In genomic region chr10:117464176-117464575, GRCh38 we compare ENCODE assay signal across 14 cellular contexts.
"Had no signal": no experiment of that assay in that cellular context is flagged by ENCODE, and none has a peak within 500 bp of the region (broad histone marks: within the 10 kb centered on the region; RNA-seq: fewer than 3 reads in every experiment).

No MANE protein-coding gene starts in this region.

- DNase-seq: activated CD4-positive, alpha-beta T cell treated with anti-CD3 and anti-CD28 coated beads for 1 hour; activated gamma-delta T cell treated with Interleukin-2 at 50 U/mL for 16 hours; activated T-cell treated with anti-CD3 and anti-CD28 coated beads, Interleukin-2, amount 50 U/mL, for 1 hour; esophagus squamous epithelium; foreskin fibroblast; glutamatergic neuron; immature natural killer cell; left ventricle myocardium inferior; naive thymus-derived CD8-positive, alpha-beta T cell; stimulated activated CD4-positive, alpha-beta T cell treated with anti-CD3 and anti-CD28 coated beads, Interleukin-2, amount 100 ng/mL, for 48 hours; stimulated activated CD8-positive, alpha-beta memory T cell treated with anti-CD3 and anti-CD28 coated beads, Interleukin-4, amount 100 ng/mL, for 48 hours; stimulated activated naive B cell treated with anti-CD40 and anti-IgM and Interleukin-4, amounts not matched to agents 10 μg/mL and 1 μg/mL and 100 μg/mL, for 72 hours; T-helper 1 cell had no signal

- ATAC-seq: activated naive CD4-positive, alpha-beta T cell treated with anti-CD3 and anti-CD28 coated beads, Interleukin-2, amount 50 U/mL, for 72 hours; naive thymus-derived CD8-positive, alpha-beta T cell had no signal
